8 cellular contexts compared by ENCODE assay signal in the genomic region with DNA sequence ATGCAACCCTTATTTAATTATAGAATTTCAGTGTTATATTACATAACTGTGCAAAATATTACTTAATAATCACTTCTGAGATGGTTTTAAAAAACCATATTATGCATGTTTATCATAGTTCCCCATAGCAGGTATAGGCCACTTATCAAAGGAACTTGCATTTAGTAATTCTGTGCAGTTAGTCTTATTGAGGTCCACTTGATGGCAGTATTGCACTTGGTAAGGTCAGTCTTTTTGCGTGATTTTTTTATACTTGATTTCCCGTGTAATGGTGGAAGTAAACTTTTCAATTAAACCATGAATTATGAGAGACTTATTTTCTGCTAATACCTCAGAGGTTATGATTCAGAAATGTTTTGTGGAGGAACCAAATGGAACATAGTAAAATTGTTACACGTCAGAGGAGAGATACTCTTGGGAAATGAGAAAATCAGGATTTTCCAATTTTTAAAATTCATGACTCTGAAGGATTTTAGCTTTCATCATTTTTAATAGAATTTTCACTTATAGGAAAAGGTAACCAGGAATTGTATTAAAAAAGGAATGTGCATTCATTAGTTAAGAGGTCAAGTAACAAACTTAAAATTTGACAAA.
A peak's percentile ranks its signal among the peaks of the same experiment; 100 is the strongest.
DNase-seq lines count a peak whose midpoint lies in the region; ATAC-seq, FAIRE-seq and TF ChIP-seq lines count a peak whose summit lies in the region.

No MANE protein-coding gene starts in this region.

- H4K20me1 ChIP-seq in astrocyte (ENCODE audit: insufficient read depth, low read length): no peaks in the 10 kb centered on the region

- H3K4me3 Mint-ChIP-seq in astrocyte (ENCODE audit: unreplicated experiment): no peak overlapping the region

- DNase-seq in AG09309 (ENCODE audit: low read depth) (peak; percentile 1), NCI-H1694 (lab: John Stamatoyannopoulos, UW) (peak; percentile 34), astrocyte (ENCODE audit: low read depth) (peak; percentile 69), left lung (no peak), upper lobe of left lung (no peak)

- H3K9me3 ChIP-seq in astrocyte (ENCODE audit: insufficient read depth, low read depth, low read length) (no peaks in the 10 kb centered on the region), left lung (no peaks in the 10 kb centered on the region), upper lobe of left lung (no peaks in the 10 kb centered on the region)

- no peak for FAIRE-seq in astrocyte (lab: Jason Lieb, UNC)

- TF ChIP-seq POLR2A in upper lobe of left lung (IDR thresholded peaks at IDR 0.05): no peak

- H3K4me1 ChIP-seq in astrocyte (ENCODE audit: insufficient read depth, low read length) (no peaks in the 10 kb centered on the region), left lung (no peaks in the 10 kb centered on the region), upper lobe of left lung (no peaks in the 10 kb centered on the region)

- no peak overlapping the region for H3K27ac Mint-ChIP-seq in astrocyte (ENCODE audit: unreplicated experiment)

- TF ChIP-seq CTCF in AG09309 (IDR thresholded peaks at IDR 0.05; ENCODE audit: control insufficient read depth, insufficient read depth, low read depth, low read length, missing control alignments) (no peak), astrocyte (IDR thresholded peaks at IDR 0.05; ENCODE audit: insufficient read depth, low read depth, low read length) (peak; percentile 71), left lung (IDR thresholded peaks at IDR 0.05) (no peak), upper lobe of left lung (IDR thresholded peaks at IDR 0.05) (peak in 3 of 6 experiments; percentile 37 to 43 (median 38))

- no peak for TF ChIP-seq EP300 in upper lobe of left lung (IDR thresholded peaks at IDR 0.05)

- no peak overlapping the region for H2AFZ ChIP-seq in astrocyte (ENCODE audit: low read depth, low read length)

- H3K79me2 ChIP-seq in astrocyte (ENCODE audit: insufficient read depth, low read length): no peaks in the 10 kb centered on the region

- H3K36me3 ChIP-seq in astrocyte (ENCODE audit: insufficient read depth, low read length) (no peaks in the 10 kb centered on the region), left lung (no peaks in the 10 kb centered on the region), upper lobe of left lung (no peaks in the 10 kb centered on the region)

- H3K27me3 Mint-ChIP-seq in astrocyte (ENCODE audit: low read depth, unreplicated experiment): no peaks in the 10 kb centered on the region

- H3K36me3 Mint-ChIP-seq in astrocyte (ENCODE audit: low read depth, unreplicated experiment): no peaks in the 10 kb centered on the region

- ATAC-seq in GM18868 (IDR thresholded peaks at IDR 0.05; ENCODE audit: unreplicated experiment) (peak; percentile 54), left lung (peak; percentile 80), HG02840 (IDR thresholded peaks at IDR 0.05; ENCODE audit: low FRiP score, unreplicated experiment) (no peak), HG03521 (IDR thresholded peaks at IDR 0.05; ENCODE audit: unreplicated experiment) (no peak), upper lobe of left lung (ENCODE audit: low FRiP score in 2 of 2) (no peak)

- H3K27ac ChIP-seq in astrocyte (ENCODE audit: low read depth, low read length) (no peak overlapping the region), left lung (no peak overlapping the region), upper lobe of left lung (no peak overlapping the region)

- no peaks in the 10 kb centered on the region for H3K9me3 Mint-ChIP-seq in astrocyte (ENCODE audit: unreplicated experiment)

- no peaks in the 10 kb centered on the region for H3K27me3 ChIP-seq in astrocyte (ENCODE audit: insufficient read depth, low read length)
- H3K27me3 ChIP-seq in left lung: no peaks in the 10 kb centered on the region
- no peaks in the 10 kb centered on the region for H3K27me3 ChIP-seq in upper lobe of left lung

- no peak overlapping the region for H3K9ac ChIP-seq in astrocyte (ENCODE audit: low read length)

- H3K4me3 ChIP-seq in AG09309 (ENCODE audit: control insufficient read depth, low read depth, low read length) (no peak overlapping the region), astrocyte (ENCODE audit: insufficient read depth, low read depth, low read length) (no peak overlapping the region), left lung (no peak overlapping the region), upper lobe of left lung (no peak overlapping the region)

- peak overlapping the region; percentile 50 for H3K4me2 ChIP-seq in astrocyte (ENCODE audit: low read length)

- intact Hi-C loops in left lung (cut with DNase I): no loop called here

- WGBS in upper lobe of left lung, 2 donors: 19 to 23% methylated on average over 3 of the region's 3 CpGs

- H3K4me1 Mint-ChIP-seq in astrocyte (ENCODE audit: low read depth, unreplicated experiment): no peaks in the 10 kb centered on the region

Comparison
In these comparisons a context has a peak if more than half of its experiments do, and no peak if none do; other contexts are left out.
1. DNase-seq: peak in AG09309 (single experiment), NCI-H1694 (single experiment) and astrocyte (single experiment); none in left lung (0 of 2) and upper lobe of left lung (0 of 2).
2. ATAC-seq: peak in GM18868 (single experiment) and left lung (single experiment); none in HG02840 (single experiment), HG03521 (single experiment) and upper lobe of left lung (0 of 2).